8 cellular contexts compared by ENCODE assay signal in the genomic region with DNA sequence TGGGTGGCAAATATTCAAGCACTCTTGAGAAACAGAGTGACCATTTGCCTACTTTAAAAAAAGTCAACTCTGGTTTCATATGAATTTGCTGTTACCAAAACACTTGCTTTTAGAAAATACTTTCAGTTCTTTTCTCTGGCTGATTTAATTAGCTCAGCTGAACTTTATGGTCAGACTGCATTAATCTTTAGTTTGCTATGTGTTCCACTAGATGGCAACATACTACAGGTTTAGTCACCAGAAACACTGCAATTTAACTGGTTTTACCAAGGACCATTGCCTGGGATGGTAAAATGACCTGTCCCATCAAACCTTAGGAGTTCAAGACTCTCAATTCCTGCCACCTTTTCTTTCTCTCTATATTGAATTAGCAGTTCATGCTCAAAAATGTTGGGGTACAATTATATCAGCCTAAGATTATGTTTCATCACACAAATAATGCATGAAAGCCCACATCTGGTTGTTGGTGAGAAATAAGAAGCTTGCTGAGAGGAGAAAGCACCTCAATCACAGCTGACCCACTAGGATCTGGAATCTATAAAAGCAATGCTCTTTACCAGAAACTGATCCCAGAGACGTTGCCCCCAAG. TPM values are rescaled to one million over a fixed set of nuclear protein-coding genes. Genes with fewer than 3 reads are reported as not detected.
DNase-seq lines count a peak whose midpoint lies in the region; ATAC-seq and TF ChIP-seq lines count a peak whose summit lies in the region.

No MANE protein-coding gene starts in this region.

- no peaks in the 10 kb centered on the region for H3K27me3 ChIP-seq in smooth muscle cell (ENCODE audit: low read depth)

- H3K4me1 ChIP-seq in smooth muscle cell (ENCODE audit: low read depth) = peaks cover 3% of the 10 kb centered on the region

- peak; percentile 70 for ATAC-seq in activated naive CD8-positive, alpha-beta T cell treated with anti-CD3 and anti-CD28 coated beads, Interleukin-2, amount 50 U/mL, for 24 hours
- ATAC-seq in left ventricle myocardium superior (peak; percentile 66), GM21447 (IDR thresholded peaks at IDR 0.05; ENCODE audit: unreplicated experiment) (no peak)

- H2AFZ ChIP-seq in smooth muscle cell (ENCODE audit: low read depth) = no peak overlapping the region

- H3K4me3 Mint-ChIP-seq in activated naive CD8-positive, alpha-beta T cell treated with anti-CD3 and anti-CD28 coated beads, Interleukin-2, amount 50 U/mL, for 24 hours = no peak overlapping the region

- WGBS in smooth muscle cell (ENCODE audit: low lambda C conversion rate) = 31% methylated on average over 1 of the region's 1 CpG

- H3K27ac ChIP-seq in 22Rv1 (no peak overlapping the region), smooth muscle cell (ENCODE audit: low read depth) (no peak overlapping the region)

- no peaks in the 10 kb centered on the region for H3F3A ChIP-seq in smooth muscle cell (ENCODE audit: low read depth)

- H3K79me2 ChIP-seq in smooth muscle cell (ENCODE audit: low read depth) = no peaks in the 10 kb centered on the region

- DNase-seq in GF-D8 (lab: John Stamatoyannopoulos, UW) (peak; percentile 36), HEK293T (ENCODE audit: extremely low spot score) (peak; percentile 68), NCI-H1105 (lab: John Stamatoyannopoulos, UW) (peak; percentile 16), left ventricle myocardium superior (no peak), smooth muscle cell (lab: John Stamatoyannopoulos, UW; ENCODE audit: unreplicated experiment) (no peak)
- DNase-seq in activated naive CD8-positive, alpha-beta T cell treated with anti-CD3 and anti-CD28 coated beads, Interleukin-2, amount 50 U/mL, for 24 hours = no peak

- intact Hi-C loops in left ventricle myocardium superior (cut with micrococcal nuclease) = no loop called here

- H3K36me3 Mint-ChIP-seq in activated naive CD8-positive, alpha-beta T cell treated with anti-CD3 and anti-CD28 coated beads, Interleukin-2, amount 50 U/mL, for 24 hours (ENCODE audit: low read depth) = no peaks in the 10 kb centered on the region

- H3K4me3 ChIP-seq in smooth muscle cell = no peak overlapping the region

- no peak overlapping the region for H3K27ac Mint-ChIP-seq in activated naive CD8-positive, alpha-beta T cell treated with anti-CD3 and anti-CD28 coated beads, Interleukin-2, amount 50 U/mL, for 24 hours

- POLR2A ChIA-PET in HEK293T (lab: Yijun Ruan, JAX) = no interaction called here

- no peaks in the 10 kb centered on the region for H4K20me1 ChIP-seq in smooth muscle cell (ENCODE audit: low read depth)

- H3K9ac ChIP-seq in smooth muscle cell (ENCODE audit: low read depth) = no peak overlapping the region

- TF ChIP-seq CTCF in 22Rv1 (IDR thresholded peaks at IDR 0.05) = peak; percentile 79
- peak; percentile 64 for TF ChIP-seq CTCF in smooth muscle cell (IDR thresholded peaks at IDR 0.05; ENCODE audit: borderline replicate concordance, insufficient read depth, poor library complexity, severe bottlenecking)

- no peaks in the 10 kb centered on the region for H3K9me3 Mint-ChIP-seq in activated naive CD8-positive, alpha-beta T cell treated with anti-CD3 and anti-CD28 coated beads, Interleukin-2, amount 50 U/mL, for 24 hours

- no peaks in the 10 kb centered on the region for H3K9me3 ChIP-seq in smooth muscle cell (replicated peaks; ENCODE audit: low read depth)

- CTCF ChIA-PET in HEK293T (lab: Yijun Ruan, JAX) = interaction anchor here (0.6 to 1.5 kb wide), 10 partner anchors 9 to 1109 kb away, joined by 3 to 7 read pairs (median 3); no protein-coding TSS in a partner anchor

- no peak overlapping the region for H3K4me2 ChIP-seq in smooth muscle cell

- H3K27me3 Mint-ChIP-seq in activated naive CD8-positive, alpha-beta T cell treated with anti-CD3 and anti-CD28 coated beads, Interleukin-2, amount 50 U/mL, for 24 hours = no peaks in the 10 kb centered on the region

- H3K36me3 ChIP-seq in smooth muscle cell (ENCODE audit: low read depth) = no peaks in the 10 kb centered on the region

- peaks cover 41% of the 10 kb centered on the region for H3K4me1 Mint-ChIP-seq in activated naive CD8-positive, alpha-beta T cell treated with anti-CD3 and anti-CD28 coated beads, Interleukin-2, amount 50 U/mL, for 24 hours

TF ChIP-seq in HEK293T, 16 proteins besides CTCF, POLR2A, EP300 and RAD21:
- TF ChIP-seq BHLHE40 (IDR thresholded peaks at IDR 0.05; ENCODE audit: borderline replicate concordance) (no peak), ELF4 (IDR thresholded peaks at IDR 0.05) (no peak), LEF1 (IDR thresholded peaks at IDR 0.05; ENCODE audit: borderline replicate concordance) (no peak), ARNT (IDR thresholded peaks at IDR 0.05) (no peak), TARDBP (IDR thresholded peaks at IDR 0.05) (no peak), FOXA1 (IDR thresholded peaks at IDR 0.05) (no peak), NFRKB (IDR thresholded peaks at IDR 0.05) (no peak), FOXK2 (IDR thresholded peaks at IDR 0.05) (no peak), L3MBTL2 (conservative IDR thresholded peaks at IDR 0.05) (no peak), ZNF384 (IDR thresholded peaks at IDR 0.05) (no peak)

RNA-seq across cellular contexts. Expression of a gene that starts 14.2 kb away (rescaled TPM):
- total RNA-seq in left ventricle myocardium superior (55.7 TPM), smooth muscle cell (2.2 and 3.5 TPM in 2 replicates)
- 2.3 and 2.8 TPM in 2 replicates for polyA plus RNA-seq in smooth muscle cell

RNA-seq across cellular contexts. Expression of a gene that starts 42.7 kb away (rescaled TPM):
- total RNA-seq in left ventricle myocardium superior (4.4 TPM), smooth muscle cell (0.40 and 1.2 TPM in 2 replicates)
- 0.50 and 0.83 TPM in 2 replicates for polyA plus RNA-seq in smooth muscle cell

Comparison
In these comparisons a context has a peak if more than half of its experiments do, and no peak if none do; other contexts are left out.
1. DNase-seq: peak in GF-D8 (single experiment), HEK293T (single experiment) and NCI-H1105 (single experiment); none in activated naive CD8-positive, alpha-beta T cell treated with anti-CD3 and anti-CD28 coated beads, Interleukin-2, amount 50 U/mL, for 24 hours (single experiment), left ventricle myocardium superior (single experiment) and smooth muscle cell (single experiment).
2. RNA of a gene that starts 14.2 kb away (total RNA-seq): 55.7 TPM in left ventricle myocardium superior (single experiment); 2.2 to 3.5 TPM in smooth muscle cell; every median in the first group is over 10 times any median in the second.